In genomic region chr4:87081826-87082225, GRCh38 we compare ENCODE assay signal across 17 cellular contexts.
DNase-seq lines count a peak whose midpoint lies in the region; ATAC-seq and TF ChIP-seq lines count a peak whose summit lies in the region.
"Had no signal": no experiment of that assay in that cellular context is flagged by ENCODE, and none has a peak within 500 bp of the region (broad histone marks: within the 10 kb centered on the region; RNA-seq: fewer than 3 reads in every experiment).

No MANE protein-coding gene starts in this region.

- no peaks in the 10 kb centered on the region for H3K9me3 Mint-ChIP-seq in activated CD4-positive, alpha-beta T cell treated with anti-CD3 and anti-CD28 coated beads, Interleukin-2, amount 10 ng/mL, durations not matched to agents 24 days and 14 days
- H3K9me3 Mint-ChIP-seq: activated naive CD4-positive, alpha-beta T cell treated with anti-CD3 and anti-CD28 coated beads, Interleukin-2, amount 50 U/mL, for 72 hours; natural killer cell had no signal

- H3K27me3 ChIP-seq in muscle layer of duodenum (ENCODE audit: low read depth, low read length): no peaks in the 10 kb centered on the region
- H3K27me3 ChIP-seq in thyroid gland: no peaks in the 10 kb centered on the region
- H3K27me3 ChIP-seq: SJSA1 had no signal

- no peak overlapping the region for H3K4me3 Mint-ChIP-seq in activated CD4-positive, alpha-beta T cell treated with anti-CD3 and anti-CD28 coated beads, Interleukin-2, amount 10 ng/mL, durations not matched to agents 24 days and 14 days
- H3K4me3 Mint-ChIP-seq: activated CD8-positive, alpha-beta T cell treated with anti-CD3 and anti-CD28 coated beads, Interleukin-2, amount 10 ng/mL, durations not matched to agents 7 days and 5 days; natural killer cell had no signal

- WGBS in thyroid gland, 2 donors: 24 to 27% methylated on average over 5 of the region's 5 CpGs

- H3K27ac Mint-ChIP-seq in activated CD4-positive, alpha-beta T cell treated with anti-CD3 and anti-CD28 coated beads, Interleukin-2, amount 10 ng/mL, durations not matched to agents 24 days and 14 days: no peak overlapping the region
- H3K27ac Mint-ChIP-seq: activated CD8-positive, alpha-beta T cell treated with anti-CD3 and anti-CD28 coated beads, Interleukin-2, amount 10 ng/mL, durations not matched to agents 7 days and 5 days; activated naive CD4-positive, alpha-beta T cell treated with anti-CD3 and anti-CD28 coated beads, Interleukin-2, amount 50 U/mL, for 72 hours; natural killer cell had no signal

- no peaks in the 10 kb centered on the region for H3K9me3 ChIP-seq in muscle layer of duodenum (ENCODE audit: control insufficient read depth in 1 of 2, low read length in 2 of 2)
- H3K9me3 ChIP-seq in thyroid gland: no peaks in the 10 kb centered on the region
- H3K9me3 ChIP-seq: SJSA1 had no signal

- H3K4me1 Mint-ChIP-seq in activated CD4-positive, alpha-beta T cell treated with anti-CD3 and anti-CD28 coated beads, Interleukin-2, amount 10 ng/mL, durations not matched to agents 24 days and 14 days: peaks cover 19% of the 10 kb centered on the region

- no peaks in the 10 kb centered on the region for H3K27me3 Mint-ChIP-seq in activated CD4-positive, alpha-beta T cell treated with anti-CD3 and anti-CD28 coated beads, Interleukin-2, amount 10 ng/mL, durations not matched to agents 24 days and 14 days

- DNase-seq in thyroid gland (no peak), NCI-H526 (lab: John Stamatoyannopoulos, UW) (no peak)
- no peak for DNase-seq in stimulated activated naive CD4-positive, alpha-beta T cell (lab: John Stamatoyannopoulos, UW)
- no peak for DNase-seq in activated CD4-positive, alpha-beta T cell treated with anti-CD3 and anti-CD28 coated beads, Interleukin-2, amount 10 ng/mL, durations not matched to agents 24 days and 14 days
- DNase-seq: activated CD4-positive, CD25-positive, alpha-beta regulatory T cell; activated CD8-positive, alpha-beta T cell treated with anti-CD3 and anti-CD28 coated beads, Interleukin-2, amount 10 ng/mL, durations not matched to agents 7 days and 5 days; activated T-cell treated with anti-CD3 and anti-CD28 coated beads, Interleukin-2, amount 50 U/mL, for 48 hours; natural killer cell; NCI-H1105 treated with DMSO at 0.1 percent for 48 hours; PC-9; stimulated activated CD4-positive, alpha-beta T cell treated with anti-CD3 and anti-CD28 coated beads, Interleukin-12 subunit alpha, Interleukin-12 subunit beta, amount 100 ng/mL, for 4 hours had no signal

- H3K36me3 ChIP-seq in muscle layer of duodenum (ENCODE audit: control insufficient read depth in 1 of 2, insufficient read depth in 2 of 2, low read length in 2 of 2) (no peaks in the 10 kb centered on the region), thyroid gland (no peaks in the 10 kb centered on the region)

- H3K4me3 ChIP-seq in muscle layer of duodenum (ENCODE audit: low read depth in 1 of 2, low read length in 2 of 2) (no peak overlapping the region), thyroid gland (replicated peaks in 1 of 3) (no peak overlapping the region)
- H3K4me3 ChIP-seq: PC-9, SJSA1 had no signal

- intact Hi-C loops in thyroid gland (cut with DNase I): no loop called here
- intact Hi-C loops in activated CD4-positive, alpha-beta T cell treated with anti-CD3 and anti-CD28 coated beads, Interleukin-2, amount 10 ng/mL, durations not matched to agents 24 days and 14 days (cut with micrococcal nuclease): no loop called here

- H3K27ac ChIP-seq in VCaP: peak overlapping the region; percentile 22
- H3K27ac ChIP-seq in muscle layer of duodenum (ENCODE audit: low read length): peak overlapping the region; percentile 74
- H3K27ac ChIP-seq in thyroid gland: peak overlapping the region; percentile 29 to 51 (median 35)
- H3K27ac ChIP-seq: PC-9, SJSA1 had no signal

- no peak for TF ChIP-seq CTCF in VCaP (conservative IDR thresholded peaks at IDR 0.05)
- TF ChIP-seq CTCF in thyroid gland (IDR thresholded peaks at IDR 0.05): no peak

- ATAC-seq in esophagus mucosa (peak; percentile 33), HG02588 (IDR thresholded peaks at IDR 0.05; ENCODE audit: unreplicated experiment) (no peak)
- ATAC-seq: activated CD8-positive, alpha-beta T cell treated with anti-CD3 and anti-CD28 coated beads, Interleukin-2, amount 10 ng/mL, durations not matched to agents 7 days and 5 days; activated naive CD4-positive, alpha-beta T cell treated with anti-CD3 and anti-CD28 coated beads, Interleukin-2, amount 50 U/mL, for 72 hours; natural killer cell had no signal

- no peak for TF ChIP-seq POLR2A in thyroid gland (IDR thresholded peaks at IDR 0.05)

- peaks cover 29% of the 10 kb centered on the region for H3K36me3 Mint-ChIP-seq in activated CD4-positive, alpha-beta T cell treated with anti-CD3 and anti-CD28 coated beads, Interleukin-2, amount 10 ng/mL, durations not matched to agents 24 days and 14 days (ENCODE audit: low read depth)

- peaks cover 15 to 55% of the 10 kb centered on the region in 2 donors for H3K4me1 ChIP-seq in muscle layer of duodenum (ENCODE audit: control insufficient read depth in 1 of 2, insufficient read depth in 2 of 2, low read length in 2 of 2)
- peaks cover 65 to 73% of the 10 kb centered on the region in 2 donors for H3K4me1 ChIP-seq in thyroid gland

Comparison
In these comparisons a context has a peak if more than half of its experiments do, and no peak if none do; other contexts are left out.
1. H3K27ac ChIP-seq: peak in every context shown above with its lines; median percentile 74 in muscle layer of duodenum; 35 in thyroid gland; 22 in VCaP.